27 cellular contexts compared by ENCODE assay signal in the genomic region with DNA sequence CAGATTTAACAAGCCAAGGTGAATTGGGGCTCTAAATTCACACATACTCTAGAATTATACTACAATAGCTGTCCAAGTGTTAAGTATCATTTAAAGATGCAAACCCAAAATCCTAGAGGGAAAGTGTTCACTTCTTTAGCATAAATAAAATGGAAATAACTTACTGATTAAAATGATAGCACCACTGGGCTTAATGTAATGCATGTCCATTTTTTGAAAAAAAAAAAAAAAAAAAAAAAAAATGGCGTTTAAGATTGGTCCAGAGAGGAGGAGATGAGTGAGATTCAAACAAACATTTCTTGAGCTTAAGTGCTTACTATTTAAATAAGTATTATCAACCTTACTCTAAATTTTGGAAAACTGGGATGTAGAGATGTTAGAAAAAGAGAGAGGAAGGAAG.
"Had no signal": no experiment of that assay in that cellular context is flagged by ENCODE, and none has a peak within 500 bp of the region (broad histone marks: within the 10 kb centered on the region; RNA-seq: fewer than 3 reads in every experiment).

No MANE protein-coding gene starts in this region.

- H3K4me1 Mint-ChIP-seq: nephron progenitor cell; neural crest cell; stimulated activated effector memory CD8-positive, alpha-beta T cell treated with anti-CD3 and anti-CD28 coated beads, Interleukin-12 subunit alpha, Interleukin-12 subunit beta, amount 100 ng/mL, for 72 hours had no signal

- H3K9me3 Mint-ChIP-seq: stimulated activated effector memory CD8-positive, alpha-beta T cell treated with anti-CD3 and anti-CD28 coated beads, Interleukin-12 subunit alpha, Interleukin-12 subunit beta, amount 100 ng/mL, for 72 hours; stimulated activated naive B cell treated with anti-CD40 and anti-IgM and Interleukin-4, amounts not matched to agents 10 μg/mL and 1 μg/mL and 100 μg/mL, for 72 hours had no signal

- DNase-seq: nephron progenitor cell; nucleus accumbens; pancreas; psoas muscle; right cardiac atrium; right lobe of liver; sigmoid colon; small intestine; stimulated activated CD4-positive, alpha-beta T cell treated with anti-CD3 and anti-CD28 coated beads, Interleukin-15, amount 100 ng/mL, for 24 hours; stimulated activated CD4-positive, alpha-beta T cell treated with anti-CD3 and anti-CD28 coated beads, Interleukin-2, amount 100 ng/mL, for 24 hours; stimulated activated CD4-positive, alpha-beta T cell treated with anti-CD3 and anti-CD28 coated beads, Interleukin-2, amount 100 ng/mL, for 48 hours; stimulated activated CD4-positive, alpha-beta T cell treated with anti-CD3 and anti-CD28 coated beads, Interleukin-4, amount 100 ng/mL, for 24 hours; stimulated activated naive B cell treated with anti-CD40 and anti-IgM and Interleukin-4, amounts not matched to agents 10 μg/mL and 1 μg/mL and 100 μg/mL, for 72 hours; stimulated activated naive CD4-positive, alpha-beta T cell treated with Interleukin-2 at 50 U/mL for 16 hours; stomach; thyroid gland; trophoblast cell; upper lobe of left lung had no signal

- H3K36me3 Mint-ChIP-seq: natural killer cell treated with Interleukin-12 subunit alpha and Interleukin-12 subunit beta and Interleukin-15 and Interleukin-18, amount 100 ng/mL, for 72 hours; stimulated activated effector memory CD8-positive, alpha-beta T cell treated with anti-CD3 and anti-CD28 coated beads, Interleukin-12 subunit alpha, Interleukin-12 subunit beta, amount 100 ng/mL, for 72 hours; stimulated activated naive B cell treated with anti-CD40 and anti-IgM and Interleukin-4, amounts not matched to agents 10 μg/mL and 1 μg/mL and 100 μg/mL, for 72 hours had no signal

- H3K36me3 ChIP-seq: neutrophil, pancreas, right lobe of liver, sigmoid colon, stomach, thoracic aorta, thyroid gland, tibial nerve, upper lobe of left lung, vagina had no signal

- H3K4me3 ChIP-seq: pancreas, psoas muscle, right lobe of liver, sigmoid colon, stomach, thoracic aorta, thyroid gland, tibial nerve, upper lobe of left lung, vagina had no signal

- H3K27ac Mint-ChIP-seq: natural killer cell treated with Interleukin-12 subunit alpha and Interleukin-12 subunit beta and Interleukin-15 and Interleukin-18, amount 100 ng/mL, for 72 hours; nephron progenitor cell; progenitor cell of endocrine pancreas; stimulated activated effector memory CD8-positive, alpha-beta T cell treated with anti-CD3 and anti-CD28 coated beads, Interleukin-12 subunit alpha, Interleukin-12 subunit beta, amount 100 ng/mL, for 72 hours; stimulated activated naive B cell treated with anti-CD40 and anti-IgM and Interleukin-4, amounts not matched to agents 10 μg/mL and 1 μg/mL and 100 μg/mL, for 72 hours; stimulated activated naive CD8-positive, alpha-beta T cell treated with anti-CD3 and anti-CD28 coated beads, Interleukin-15, Interleukin-2, amounts not matched to agents 100 ng/mL and 50 ng/mL, for 24 hours had no signal

- H3K27me3 ChIP-seq: neutrophil, pancreas, right lobe of liver, sigmoid colon, stomach, thyroid gland, tibial nerve, upper lobe of left lung, vagina had no signal

- H3K27ac ChIP-seq: neutrophil, pancreas, psoas muscle, right lobe of liver, sigmoid colon, stomach, thoracic aorta, tibial nerve, upper lobe of left lung, vagina had no signal

- H3K4me3 Mint-ChIP-seq: natural killer cell treated with Interleukin-12 subunit alpha and Interleukin-12 subunit beta and Interleukin-15 and Interleukin-18, amount 100 ng/mL, for 72 hours; nephron progenitor cell; neural crest cell; stimulated activated effector memory CD8-positive, alpha-beta T cell treated with anti-CD3 and anti-CD28 coated beads, Interleukin-12 subunit alpha, Interleukin-12 subunit beta, amount 100 ng/mL, for 72 hours; stimulated activated naive B cell treated with anti-CD40 and anti-IgM and Interleukin-4, amounts not matched to agents 10 μg/mL and 1 μg/mL and 100 μg/mL, for 72 hours; stimulated activated naive CD8-positive, alpha-beta T cell treated with anti-CD3 and anti-CD28 coated beads, Interleukin-15, Interleukin-2, amounts not matched to agents 100 ng/mL and 50 ng/mL, for 24 hours had no signal

- H3K4me1 ChIP-seq: pancreas, psoas muscle, right lobe of liver, stomach, tibial nerve, upper lobe of left lung had no signal

- ATAC-seq: natural killer cell treated with Interleukin-12 subunit alpha and Interleukin-12 subunit beta and Interleukin-15 and Interleukin-18, amount 100 ng/mL, for 72 hours; pancreas; psoas muscle; right cardiac atrium; right lobe of liver; stimulated activated effector memory CD8-positive, alpha-beta T cell treated with anti-CD3 and anti-CD28 coated beads, Interleukin-12 subunit alpha, Interleukin-12 subunit beta, amount 100 ng/mL, for 72 hours; stimulated activated naive B cell treated with anti-CD40 and anti-IgM and Interleukin-4, amounts not matched to agents 10 μg/mL and 1 μg/mL and 100 μg/mL, for 72 hours had no signal

- H3K9me3 ChIP-seq: neutrophil, pancreas, psoas muscle, right lobe of liver, sigmoid colon, stomach, thoracic aorta, thyroid gland, tibial nerve, upper lobe of left lung, vagina had no signal

- H3K27me3 Mint-ChIP-seq: natural killer cell treated with Interleukin-12 subunit alpha and Interleukin-12 subunit beta and Interleukin-15 and Interleukin-18, amount 100 ng/mL, for 72 hours; progenitor cell of endocrine pancreas; stimulated activated naive B cell treated with anti-CD40 and anti-IgM and Interleukin-4, amounts not matched to agents 10 μg/mL and 1 μg/mL and 100 μg/mL, for 72 hours had no signal
